20 cellular contexts compared by ENCODE assay signal in the genomic region with DNA sequence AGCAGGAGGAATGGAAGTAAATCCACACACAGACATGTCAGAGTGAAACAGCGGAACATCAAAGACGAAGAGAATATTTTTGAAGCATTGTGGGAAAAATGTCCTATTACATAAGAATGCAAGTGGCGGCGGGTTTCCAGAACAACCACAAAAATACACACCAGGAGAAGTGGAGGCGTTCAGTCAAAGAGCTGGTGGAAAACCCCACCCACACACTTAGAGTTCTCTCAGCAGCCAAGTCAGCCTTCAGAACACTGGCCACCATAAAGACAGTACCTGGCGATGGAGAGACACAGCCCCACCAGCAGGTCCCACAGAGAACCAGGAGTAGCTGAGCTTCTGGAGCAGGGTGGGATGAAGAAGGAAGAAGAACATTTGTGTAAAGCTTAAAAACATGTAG. TPM values are rescaled to one million over a fixed set of nuclear protein-coding genes. Genes with fewer than 3 reads are reported as not detected.
DNase-seq lines count a peak whose midpoint lies in the region; ATAC-seq and TF ChIP-seq lines count a peak whose summit lies in the region.
"Had no signal": no experiment of that assay in that cellular context is flagged by ENCODE, and none has a peak within 500 bp of the region (broad histone marks: within the 10 kb centered on the region; RNA-seq: fewer than 3 reads in every experiment).

No MANE protein-coding gene starts in this region.

- CTCF ChIA-PET in Panc1 (lab: Charles Lee), result no interaction called here

- no peaks in the 10 kb centered on the region for H3K27me3 Mint-ChIP-seq in T-helper 1 cell treated with Interleukin-12 subunit alpha and Interleukin-12 subunit beta and Interleukin-4 antibody, amounts not matched to agents 30 μg/mL and 1 μg/mL, for 36 hours (ENCODE audit: low read depth)
- no peaks in the 10 kb centered on the region for H3K27me3 Mint-ChIP-seq in effector memory CD8-positive, alpha-beta T cell

- H3K4me3 ChIP-seq in Panc1 (ENCODE audit: low read depth in 2 of 2, low read length in 2 of 2) (no peak overlapping the region), left lung (no peak overlapping the region)
- H3K4me3 ChIP-seq: BLaER1 treated with 17β-estradiol and CSF1 and Interleukin-3, amounts not matched to agents 10 nM and 100 nM had no signal

- POLR2A ChIA-PET in Panc1 (lab: Charles Lee), result no interaction called here

- BruUV-seq in Panc1 (replicated peaks; lab: Mats Ljungman, UMichigan), result TSS peak; percentile 83

- DNase-seq in T-helper 1 cell (no peak), Panc1 (ENCODE audit: low read depth, low spot score) (no peak), left lung (no peak), DMS79 treated with DMSO at 0.1 percent for 48 hours (lab: John Stamatoyannopoulos, UW) (no peak)
- no peak for DNase-seq in activated naive CD4-positive, alpha-beta T cell treated with anti-CD3 and anti-CD28 coated beads, Interleukin-2, amount 50 U/mL, for 72 hours (ENCODE audit: low spot score in 2 of 2)
- DNase-seq in activated naive CD4-positive, alpha-beta T cell treated with Interleukin-2 at 50 U/mL for 16 hours, result no peak
- no peak for DNase-seq in effector memory CD8-positive, alpha-beta T cell
- DNase-seq: 8988T, DMS 273 treated with DMSO at 0.1 percent for 48 hours, EL, H9, IMR-90, NCI-H1417, NCI-H2029, NCI-H2171 treated with DMSO at 0.1 percent for 48 hours, NCI-H82 had no signal

- peaks cover 2% of the 10 kb centered on the region for H3K4me1 Mint-ChIP-seq in T-helper 1 cell treated with Interleukin-12 subunit alpha and Interleukin-12 subunit beta and Interleukin-4 antibody, amounts not matched to agents 30 μg/mL and 1 μg/mL, for 36 hours (ENCODE audit: low read depth)
- H3K4me1 Mint-ChIP-seq in effector memory CD8-positive, alpha-beta T cell (ENCODE audit: low read depth in 2 of 2), result peaks cover 3 to 4% of the 10 kb centered on the region in 2 donors
- H3K4me1 Mint-ChIP-seq: H9 had no signal

- H3K27ac Mint-ChIP-seq in T-helper 1 cell treated with Interleukin-12 subunit alpha and Interleukin-12 subunit beta and Interleukin-4 antibody, amounts not matched to agents 30 μg/mL and 1 μg/mL, for 36 hours, result peak overlapping the region; percentile 35
- H3K27ac Mint-ChIP-seq in activated naive CD4-positive, alpha-beta T cell treated with anti-CD3 and anti-CD28 coated beads, Interleukin-2, amount 50 U/mL, for 72 hours, result no peak overlapping the region
- no peak overlapping the region for H3K27ac Mint-ChIP-seq in effector memory CD8-positive, alpha-beta T cell
- H3K27ac Mint-ChIP-seq: H9 had no signal

- H3K36me3 Mint-ChIP-seq in T-helper 1 cell treated with Interleukin-12 subunit alpha and Interleukin-12 subunit beta and Interleukin-4 antibody, amounts not matched to agents 30 μg/mL and 1 μg/mL, for 36 hours (ENCODE audit: low read depth), result peaks cover 9% of the 10 kb centered on the region
- H3K36me3 Mint-ChIP-seq in activated naive CD4-positive, alpha-beta T cell treated with anti-CD3 and anti-CD28 coated beads, Interleukin-2, amount 50 U/mL, for 72 hours, result peaks cover 0 to 5% of the 10 kb centered on the region in 2 donors
- peaks cover 9% of the 10 kb centered on the region for H3K36me3 Mint-ChIP-seq in effector memory CD8-positive, alpha-beta T cell (ENCODE audit: insufficient read depth)

- H3K4me3 Mint-ChIP-seq in T-helper 1 cell treated with Interleukin-12 subunit alpha and Interleukin-12 subunit beta and Interleukin-4 antibody, amounts not matched to agents 30 μg/mL and 1 μg/mL, for 36 hours, result no peak overlapping the region
- H3K4me3 Mint-ChIP-seq in effector memory CD8-positive, alpha-beta T cell, result no peak overlapping the region
- H3K4me3 Mint-ChIP-seq: H9 had no signal

- H3K27me3 ChIP-seq in Panc1 (ENCODE audit: control insufficient read depth, insufficient read depth, low read length) (no peaks in the 10 kb centered on the region), left lung (no peaks in the 10 kb centered on the region)
- H3K27me3 ChIP-seq: BLaER1 treated with 17β-estradiol and CSF1 and Interleukin-3, amounts not matched to agents 10 nM and 100 nM had no signal

- intact Hi-C loops in Panc1 (cut with micrococcal nuclease; ENCODE audit: unreplicated experiment), result no loop called here
- intact Hi-C loops in left lung (cut with DNase I), result no loop called here

- H3K36me3 ChIP-seq in Panc1 (ENCODE audit: control insufficient read depth, insufficient read depth, low read length) (no peaks in the 10 kb centered on the region), left lung (peaks cover 0 to 48% of the 10 kb centered on the region in 2 donors)

- H3K9me3 ChIP-seq in Panc1 (ENCODE audit: control insufficient read depth, insufficient read depth, low read depth, low read length) (no peaks in the 10 kb centered on the region), left lung (no peaks in the 10 kb centered on the region)

- TF ChIP-seq CTCF in Panc1 (IDR thresholded peaks at IDR 0.05) (no peak), left lung (IDR thresholded peaks at IDR 0.05) (no peak)

- no peaks in the 10 kb centered on the region for H3K4me1 ChIP-seq in Panc1 (ENCODE audit: control insufficient read depth, insufficient read depth, low read length)
- no peaks in the 10 kb centered on the region for H3K4me1 ChIP-seq in left lung

- H3K27ac ChIP-seq in Panc1 (ENCODE audit: low read length), result no peak overlapping the region
- no peak overlapping the region for H3K27ac ChIP-seq in left lung
- H3K27ac ChIP-seq: BLaER1 treated with 17β-estradiol and CSF1 and Interleukin-3, amounts not matched to agents 10 nM and 100 nM had no signal

- peak; percentile 50 to 74 for ATAC-seq in activated naive CD4-positive, alpha-beta T cell treated with anti-CD3 and anti-CD28 coated beads, Interleukin-2, amount 50 U/mL, for 72 hours
- no peak for ATAC-seq in Panc1
- peak; percentile 80 for ATAC-seq in left lung
- ATAC-seq in effector memory CD8-positive, alpha-beta T cell (replicated peaks), result no peak

- in situ Hi-C loops in Panc1 (cut with HindIII; ENCODE audit: low pct_unique_long_range_greater_than_20kb, low sequenced_read_pairs), result no loop called here

- peaks cover 4% of the 10 kb centered on the region for H3K9me3 Mint-ChIP-seq in T-helper 1 cell treated with Interleukin-12 subunit alpha and Interleukin-12 subunit beta and Interleukin-4 antibody, amounts not matched to agents 30 μg/mL and 1 μg/mL, for 36 hours
- no peaks in the 10 kb centered on the region for H3K9me3 Mint-ChIP-seq in activated naive CD4-positive, alpha-beta T cell treated with anti-CD3 and anti-CD28 coated beads, Interleukin-2, amount 50 U/mL, for 72 hours
- H3K9me3 Mint-ChIP-seq in effector memory CD8-positive, alpha-beta T cell, result no peaks in the 10 kb centered on the region

RNA-seq across cellular contexts. Expression of gene NKX6-2, which starts 23.7 kb away (rescaled TPM):
- not detected for total RNA-seq in activated naive CD4-positive, alpha-beta T cell treated with anti-CD3 and anti-CD28 coated beads, Interleukin-2, amount 50 U/mL, for 72 hours
- 1.6 TPM for total RNA-seq in Panc1 (2021; ENCODE audit: unreplicated experiment)
- polyA plus RNA-seq in Panc1 (2012; ENCODE audit: insufficient read length), result 12.0 TPM
- not detected for total RNA-seq in left lung
- total RNA-seq: IMR-90, LHCN-M2, NCI-H460 had no signal
- polyA plus RNA-seq: IMR-90 had no signal

Comparison
In these comparisons a context has a peak if more than half of its experiments do, and no peak if none do; other contexts are left out.
1. ATAC-seq: peak in activated naive CD4-positive, alpha-beta T cell treated with anti-CD3 and anti-CD28 coated beads, Interleukin-2, amount 50 U/mL, for 72 hours (2 of 2) and left lung (single experiment); none in Panc1 (single experiment) and effector memory CD8-positive, alpha-beta T cell (single experiment).